ENCODE assay signal across 8 cellular contexts in the genomic region with DNA sequence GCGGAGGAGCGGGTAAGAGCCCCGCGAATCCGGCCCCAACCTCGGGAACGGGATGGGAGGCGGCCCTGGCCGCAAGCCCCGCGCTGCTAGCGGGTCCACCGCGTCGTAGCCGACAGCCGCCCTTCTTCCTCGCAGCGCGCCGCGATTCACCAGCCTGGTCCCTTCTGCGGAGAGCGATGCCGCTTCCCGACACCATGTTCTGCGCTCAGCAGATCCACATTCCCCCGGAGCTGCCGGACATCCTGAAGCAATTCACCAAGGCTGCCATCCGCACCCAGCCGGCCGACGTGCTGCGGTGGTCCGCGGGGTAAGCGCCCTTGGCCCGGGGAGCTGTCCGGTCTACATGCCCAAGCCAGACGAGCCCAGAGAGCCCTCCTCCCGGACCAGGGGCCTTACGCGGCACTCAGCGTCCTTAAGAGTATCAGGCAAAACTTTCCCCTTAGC. TPM values are rescaled to one million over a fixed set of nuclear protein-coding genes. Genes with fewer than 3 reads are reported as not detected.
A peak's percentile ranks its signal among the peaks of the same experiment; 100 is the strongest.
DNase-seq lines count a peak whose midpoint lies in the region; ATAC-seq and TF ChIP-seq lines count a peak whose summit lies in the region.

No MANE protein-coding gene starts in this region.

- H3K4me1 Mint-ChIP-seq in activated naive CD4-positive, alpha-beta T cell treated with anti-CD3 and anti-CD28 coated beads, Interleukin-2, amount 50 U/mL, for 24 hours, result peaks cover 44% of the 10 kb centered on the region
- peaks cover 46 to 55% (median 51%) of the 10 kb centered on the region in 3 donors for H3K4me1 Mint-ChIP-seq in T-cell
- H3K4me1 Mint-ChIP-seq in glutamatergic neuron (ENCODE audit: low read depth, unreplicated experiment), result peaks cover 5% of the 10 kb centered on the region

- H3K27ac ChIP-seq in rectal smooth muscle tissue (ENCODE audit: low read depth, low read length), result no peak overlapping the region

- H3K27me3 Mint-ChIP-seq in activated naive CD4-positive, alpha-beta T cell treated with anti-CD3 and anti-CD28 coated beads, Interleukin-2, amount 50 U/mL, for 24 hours, result no peaks in the 10 kb centered on the region
- H3K27me3 Mint-ChIP-seq in T-cell (no peaks in the 10 kb centered on the region), glutamatergic neuron (ENCODE audit: unreplicated experiment) (peaks cover 4% of the 10 kb centered on the region)

- TF ChIP-seq CTCF in glutamatergic neuron (IDR thresholded peaks at IDR 0.05; ENCODE audit: partially characterized antibody, unreplicated experiment) (no peak), GM10248 (IDR thresholded peaks at IDR 0.05; ENCODE audit: control extremely low read depth, extremely low read depth, low read depth, missing control alignments) (no peak)

- H3K27ac Mint-ChIP-seq in activated naive CD4-positive, alpha-beta T cell treated with anti-CD3 and anti-CD28 coated beads, Interleukin-2, amount 50 U/mL, for 24 hours, result no peak overlapping the region
- no peak overlapping the region for H3K27ac Mint-ChIP-seq in T-cell
- H3K27ac Mint-ChIP-seq in glutamatergic neuron (ENCODE audit: unreplicated experiment), result no peak overlapping the region

- H3K9me3 Mint-ChIP-seq in activated naive CD4-positive, alpha-beta T cell treated with anti-CD3 and anti-CD28 coated beads, Interleukin-2, amount 50 U/mL, for 24 hours, result no peaks in the 10 kb centered on the region
- H3K9me3 Mint-ChIP-seq in T-cell (peaks cover 0 to 7% (median 5%) of the 10 kb centered on the region in 3 donors), glutamatergic neuron (ENCODE audit: unreplicated experiment) (no peaks in the 10 kb centered on the region)

- POLR2A ChIA-PET in T-cell (lab: Charles Lee), result interaction anchor here in 1 of 2 donors (0.5 to 0.6 kb wide), 2 partner anchors 27 to 182 kb away, joined by 4 read pairs; no protein-coding TSS in a partner anchor
- POLR2A ChIA-PET in GM10248 (lab: Yijun Ruan, JAX), result interaction anchor here (0.6 kb wide), 1 partner anchor 86 kb away, joined by 4 read pairs; no protein-coding TSS in a partner anchor

- no peaks in the 10 kb centered on the region for H3K36me3 ChIP-seq in rectal smooth muscle tissue (ENCODE audit: control insufficient read depth, insufficient read depth, low read length)

- peak; percentile 33 for ATAC-seq in HG02970 (IDR thresholded peaks at IDR 0.05; ENCODE audit: low FRiP score, unreplicated experiment)
- ATAC-seq in T-cell (replicated peaks in 1 of 4), result peak; percentile 44 to 58 (median 56)

- peak overlapping the region; percentile 74 for H3K4me3 ChIP-seq in rectal smooth muscle tissue (ENCODE audit: low read length)

- peaks cover 7% of the 10 kb centered on the region for H3K4me1 ChIP-seq in rectal smooth muscle tissue (ENCODE audit: control insufficient read depth, insufficient read depth, low read length)

- CTCF ChIA-PET in T-cell (lab: Charles Lee) (interaction anchor here in 1 of 2 donors (2.4 kb wide), 1 partner anchor 185 kb away, joined by 7 read pairs; no protein-coding TSS in a partner anchor), GM10248 (lab: Yijun Ruan, JAX) (interaction anchor here (1.1 to 6.8 kb wide), 4 partner anchors 10 to 186 kb away, joined by 3 to 46 read pairs (median 11); no protein-coding TSS in a partner anchor)

- H3K36me3 Mint-ChIP-seq in activated naive CD4-positive, alpha-beta T cell treated with anti-CD3 and anti-CD28 coated beads, Interleukin-2, amount 50 U/mL, for 24 hours, result peaks cover 1% of the 10 kb centered on the region
- no peaks in the 10 kb centered on the region for H3K36me3 Mint-ChIP-seq in T-cell
- H3K36me3 Mint-ChIP-seq in glutamatergic neuron (ENCODE audit: unreplicated experiment), result no peaks in the 10 kb centered on the region

- H3K4me3 Mint-ChIP-seq in activated naive CD4-positive, alpha-beta T cell treated with anti-CD3 and anti-CD28 coated beads, Interleukin-2, amount 50 U/mL, for 24 hours, result peak overlapping the region; percentile 86
- peak overlapping the region; percentile 82 to 85 (median 85) for H3K4me3 Mint-ChIP-seq in T-cell
- peak overlapping the region; percentile 83 for H3K4me3 Mint-ChIP-seq in glutamatergic neuron (ENCODE audit: unreplicated experiment)

- DNase-seq in activated naive CD4-positive, alpha-beta T cell treated with anti-CD3 and anti-CD28 coated beads, Interleukin-2, amount 50 U/mL, for 16 hours, result no peak
- DNase-seq in T-cell (peak in 4 of 34 experiments; percentile 3 to 16 (median 8)), glutamatergic neuron (no peak), OCI-M2 (lab: John Stamatoyannopoulos, UW; ENCODE audit: unreplicated experiment) (no peak), GM10248 (ENCODE audit: extremely low spot score) (no peak)

- H3K9ac ChIP-seq in rectal smooth muscle tissue (ENCODE audit: low read length), result no peak overlapping the region

- no peaks in the 10 kb centered on the region for H3K27me3 ChIP-seq in rectal smooth muscle tissue (ENCODE audit: control insufficient read depth, insufficient read depth, low read length)

RNA-seq across cellular contexts. Expression of gene ROPN1L, which starts 0.3 kb away (rescaled TPM):
- total RNA-seq in T-cell, result 1 to 10 TPM in 2 of 5 donors, under 1 TPM in 3; 0.61 to 1.5 (median 0.95) TPM
- total RNA-seq in glutamatergic neuron (ENCODE audit: unreplicated experiment), result not detected
